Comparison of ENCODE assay signal across 23 cellular contexts in the genomic region with DNA sequence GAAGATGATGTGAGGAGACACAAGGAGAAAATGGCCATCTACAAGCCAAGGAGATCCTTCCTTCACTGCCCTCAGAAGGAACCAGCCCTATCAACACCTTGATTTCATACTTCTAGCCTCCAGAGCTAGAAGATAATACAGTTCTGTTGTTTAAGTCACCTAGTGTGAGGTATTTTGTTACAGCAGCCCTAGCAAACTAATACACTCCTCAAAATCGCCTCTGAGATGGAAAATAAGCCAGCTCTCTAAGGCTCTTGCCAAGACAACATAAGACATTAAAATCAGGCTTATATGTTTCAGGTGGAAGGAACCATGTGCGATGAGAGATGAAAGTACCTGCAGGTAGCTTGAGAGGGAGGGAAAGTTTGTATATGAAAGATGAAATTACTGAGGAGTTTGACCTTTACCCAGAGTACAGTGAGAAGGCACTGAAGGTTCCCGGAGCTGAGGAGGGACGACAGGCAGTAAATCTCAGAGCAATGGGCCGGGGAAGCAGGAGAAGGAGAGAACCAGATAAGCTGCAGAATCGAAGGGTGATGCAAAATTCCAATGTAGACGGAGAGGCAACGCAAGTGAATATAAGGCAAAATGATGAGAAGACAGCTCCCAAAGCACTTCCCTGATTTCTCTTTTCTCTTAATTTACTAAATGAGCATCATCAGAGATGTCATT.
"Had no signal": no experiment of that assay in that cellular context is flagged by ENCODE, and none has a peak within 500 bp of the region (broad histone marks: within the 10 kb centered on the region; RNA-seq: fewer than 3 reads in every experiment).

No MANE protein-coding gene starts in this region.

- H3K27me3 Mint-ChIP-seq: stimulated activated naive CD8-positive, alpha-beta T cell treated with anti-CD3 and anti-CD28 coated beads, Interleukin-15, amount 100 ng/mL, for 72 hours had no signal

- H3K9me3 ChIP-seq: prostate gland, right atrium auricular region, sigmoid colon, transverse colon, vagina had no signal

- H3K27ac ChIP-seq: esophagus squamous epithelium, heart right ventricle, lower lobe of right lung, prostate gland, right atrium auricular region, sigmoid colon, spleen, suprapubic skin, transverse colon, vagina had no signal

- ATAC-seq: effector memory CD8-positive, alpha-beta T cell; heart right ventricle; left ventricle myocardium superior; lower lobe of right lung; stimulated activated memory B cell treated with anti-CD40 and anti-IgM and Interleukin-4, amounts not matched to agents 10 μg/mL and 1 μg/mL and 100 μg/mL, for 72 hours; stimulated activated naive CD8-positive, alpha-beta T cell treated with anti-CD3 and anti-CD28 coated beads, Interleukin-15, amount 100 ng/mL, for 72 hours had no signal

- DNase-seq: cortex of kidney; effector memory CD8-positive, alpha-beta T cell; esophagus squamous epithelium; foreskin melanocyte; glutamatergic neuron; heart right ventricle; hypothalamus; left ventricle myocardium superior; lower lobe of right lung; nephron progenitor cell; nucleus accumbens; sigmoid colon; spleen; stimulated activated CD4-positive, alpha-beta T cell treated with anti-CD3 and anti-CD28 coated beads, Interleukin-4, amount 100 ng/mL, for 4 hours; stimulated activated naive CD8-positive, alpha-beta T cell treated with anti-CD3 and anti-CD28 coated beads, Interleukin-15, amount 100 ng/mL, for 72 hours; transverse colon had no signal

- H3K4me3 ChIP-seq: esophagus squamous epithelium, heart right ventricle, lower lobe of right lung, prostate gland, right atrium auricular region, sigmoid colon, spleen, suprapubic skin, transverse colon, vagina had no signal

- H3K27me3 ChIP-seq: esophagus squamous epithelium, heart right ventricle, right atrium auricular region, sigmoid colon, suprapubic skin, transverse colon, vagina had no signal

- H3K9me3 Mint-ChIP-seq: effector memory CD8-positive, alpha-beta T cell; stimulated activated memory B cell treated with anti-CD40 and anti-IgM and Interleukin-4, amounts not matched to agents 10 μg/mL and 1 μg/mL and 100 μg/mL, for 72 hours had no signal

- H3K4me1 ChIP-seq: prostate gland had no signal

- H3K36me3 Mint-ChIP-seq: stimulated activated memory B cell treated with anti-CD40 and anti-IgM and Interleukin-4, amounts not matched to agents 10 μg/mL and 1 μg/mL and 100 μg/mL, for 72 hours had no signal

- H3K4me3 Mint-ChIP-seq: stimulated activated memory B cell treated with anti-CD40 and anti-IgM and Interleukin-4, amounts not matched to agents 10 μg/mL and 1 μg/mL and 100 μg/mL, for 72 hours; stimulated activated naive CD8-positive, alpha-beta T cell treated with anti-CD3 and anti-CD28 coated beads, Interleukin-15, amount 100 ng/mL, for 72 hours had no signal

- FAIRE-seq: endometrium, keratinocyte had no signal

- H3K27ac Mint-ChIP-seq: nephron progenitor cell; stimulated activated memory B cell treated with anti-CD40 and anti-IgM and Interleukin-4, amounts not matched to agents 10 μg/mL and 1 μg/mL and 100 μg/mL, for 72 hours; stimulated activated naive CD8-positive, alpha-beta T cell treated with anti-CD3 and anti-CD28 coated beads, Interleukin-15, amount 100 ng/mL, for 72 hours had no signal

- H3K36me3 ChIP-seq: esophagus squamous epithelium, heart right ventricle, lower lobe of right lung, prostate gland, right atrium auricular region, sigmoid colon, spleen, suprapubic skin, transverse colon, vagina had no signal
